24 cellular contexts compared by ENCODE assay signal in genomic region chr20:36205026-36205425, GRCh38.
"Had no signal": no experiment of that assay in that cellular context is flagged by ENCODE, and none has a peak within 500 bp of the region (broad histone marks: within the 10 kb centered on the region; RNA-seq: fewer than 3 reads in every experiment).

No MANE protein-coding gene starts in this region.

- H3K4me2 ChIP-seq: hepatocyte, smooth muscle cell had no signal

- H3K4me1 ChIP-seq: left ventricle myocardium inferior, prostate gland, sigmoid colon, testis, transverse colon, vagina had no signal

- H3K79me2 ChIP-seq: hepatocyte had no signal

- H3K9me3 ChIP-seq: left ventricle myocardium inferior, ovary, prostate gland, sigmoid colon, testis, thyroid gland, transverse colon, upper lobe of left lung, vagina had no signal

- H3K36me3 ChIP-seq: left ventricle myocardium inferior, ovary, prostate gland had no signal

- DNase-seq: islet precursor cell; left ventricle myocardium inferior; mesendoderm; naive B cell; ovary; posterior cingulate gyrus; retina; right cardiac atrium; sigmoid colon; stimulated activated CD4-positive, alpha-beta T cell treated with anti-CD3 and anti-CD28 coated beads, Interleukin-1b, Interleukin-23, amount 100 ng/mL, for 48 hours; stimulated activated CD4-positive, alpha-beta T cell treated with anti-CD3 and anti-CD28 coated beads, Interleukin-2, amount 100 ng/mL, for 48 hours; stimulated activated CD4-positive, alpha-beta T cell treated with anti-CD3 and anti-CD28 coated beads, Interleukin-4, amount 100 ng/mL, for 4 hours; stimulated activated CD8-positive, alpha-beta memory T cell treated with anti-CD3 and anti-CD28 coated beads, Interleukin-4, amount 100 ng/mL, for 48 hours; stimulated activated naive CD4-positive, alpha-beta T cell treated with Interleukin-2 at 50 U/mL for 16 hours; stimulated activated naive CD8-positive, alpha-beta T cell treated with anti-CD3 and anti-CD28 coated beads, Interleukin-15, amount 100 ng/mL, for 72 hours; testis; thyroid gland; transverse colon; upper lobe of left lung had no signal

- H2AFZ ChIP-seq: hepatocyte had no signal

- H3K27me3 ChIP-seq: hepatocyte, ovary, sigmoid colon, testis, thyroid gland, transverse colon, upper lobe of left lung, vagina had no signal

- H3K27ac ChIP-seq: hepatocyte, left ventricle myocardium inferior, ovary, prostate gland, sigmoid colon, testis, thyroid gland, transverse colon, upper lobe of left lung, vagina had no signal

- H3K4me3 ChIP-seq: hepatocyte, left ventricle myocardium inferior, lung, ovary, prostate gland, sigmoid colon, smooth muscle cell, testis, thyroid gland, transverse colon, upper lobe of left lung, vagina had no signal
